Comparison of ENCODE assay signal across 12 cellular contexts in the genomic region with DNA sequence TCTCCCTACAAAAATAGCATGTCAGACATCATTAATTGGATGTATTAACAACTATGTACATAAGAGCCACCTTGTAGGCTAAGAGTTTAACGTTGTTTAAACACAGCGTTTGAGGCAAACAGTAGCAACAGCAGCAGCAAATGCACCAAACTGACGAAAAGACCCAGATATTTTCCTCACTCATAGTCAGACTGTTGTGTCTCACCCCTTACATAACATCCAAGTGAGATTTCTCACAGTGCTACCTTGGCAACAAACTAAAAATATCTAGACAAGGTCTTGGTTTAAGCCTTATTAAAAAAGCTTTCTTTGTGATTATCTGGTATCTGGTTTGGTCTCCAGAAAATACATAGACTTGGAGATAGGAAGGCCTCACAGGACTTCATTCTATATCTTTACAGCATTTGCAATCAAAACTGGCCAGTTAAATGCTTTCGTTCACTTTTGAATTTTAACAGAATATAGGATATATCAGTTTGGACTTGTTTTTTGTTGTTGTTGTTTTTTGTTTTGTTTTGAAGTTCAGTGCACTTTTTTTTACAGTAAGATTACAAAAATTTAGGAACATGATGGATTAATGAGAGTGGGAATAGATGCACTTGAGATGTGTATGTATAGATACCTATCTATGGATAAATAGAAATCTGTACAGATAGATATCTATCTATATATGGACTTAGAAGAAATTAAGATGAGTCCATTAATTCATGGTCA. TPM values are rescaled to one million over a fixed set of nuclear protein-coding genes. Genes with fewer than 3 reads are reported as not detected.
DNase-seq lines count a peak whose midpoint lies in the region; ATAC-seq and TF ChIP-seq lines count a peak whose summit lies in the region.
"Had no signal": no experiment of that assay in that cellular context is flagged by ENCODE, and none has a peak within 500 bp of the region (broad histone marks: within the 10 kb centered on the region; RNA-seq: fewer than 3 reads in every experiment).

No MANE protein-coding gene starts in this region.

- H3K23ac ChIP-seq in mesenchymal stem cell (ENCODE audit: low read length in 2 of 2) = no peak overlapping the region

- H3K4me1 ChIP-seq in PC-3 (ENCODE audit: insufficient read depth, low read length) (peaks cover 48% of the 10 kb centered on the region), mesenchymal stem cell (ENCODE audit: control insufficient read depth, insufficient read depth, low read depth, low read length) (peaks cover 5% of the 10 kb centered on the region), suprapubic skin (peaks cover 59% of the 10 kb centered on the region)

- BruUV-seq in PC-3 (replicated peaks; lab: Mats Ljungman, UMichigan) = no TSS peak

- peak overlapping the region; percentile 90 for H3K9ac ChIP-seq in PC-3 (ENCODE audit: low read length)
- peak overlapping the region; percentile 85 for H3K9ac ChIP-seq in mesenchymal stem cell (ENCODE audit: low read length)

- H3K27ac Mint-ChIP-seq in brain = peak overlapping the region in 3 of 5 experiments; percentile 57 to 95 (median 86)

- H3K4me3 ChIP-seq in PC-3 (ENCODE audit: low read length) (peak overlapping the region; percentile 77), mesenchymal stem cell (ENCODE audit: insufficient read depth in 1 of 2, low read depth in 1 of 2, low read length in 2 of 2) (no peak overlapping the region), suprapubic skin (peak overlapping the region; percentile 75)

- peaks cover 29% of the 10 kb centered on the region for H3K36me3 ChIP-seq in PC-3 (ENCODE audit: low read depth, low read length)
- H3K36me3 ChIP-seq in mesenchymal stem cell (ENCODE audit: control insufficient read depth in 1 of 2, insufficient read depth in 2 of 2, low read depth in 1 of 2, low read length in 2 of 2) = no peaks in the 10 kb centered on the region
- H3K36me3 ChIP-seq in suprapubic skin = no peaks in the 10 kb centered on the region
- H3K36me3 ChIP-seq: uterus had no signal

- no peaks in the 10 kb centered on the region for H3F3A ChIP-seq in PC-3 (ENCODE audit: low read length, unreplicated experiment)

- H3K4ac ChIP-seq in mesenchymal stem cell (ENCODE audit: low read depth in 1 of 2, low read length in 2 of 2) = no peak overlapping the region

- H3K9me2 ChIP-seq in PC-3 (replicated peaks; ENCODE audit: low read length) = no peaks in the 10 kb centered on the region

- H4K8ac ChIP-seq in mesenchymal stem cell (ENCODE audit: low read length) = no peak overlapping the region

- intact Hi-C loops in PC-3 (cut with micrococcal nuclease) = loop anchor here (5.0 kb wide), 1 partner anchor 297 kb away; no protein-coding TSS in a partner anchor

- WGBS in mesenchymal stem cell = 76% methylated on average over 4 of the region's 4 CpGs
- 80% methylated on average over 4 of the region's 4 CpGs for whole genome bisulfite sequencing in suprapubic skin

- H2BK12ac ChIP-seq in mesenchymal stem cell (ENCODE audit: low read length in 2 of 2) = no peak overlapping the region

- no peak overlapping the region for H3K14ac ChIP-seq in mesenchymal stem cell (ENCODE audit: low read length in 2 of 2)

- H3K4me2 ChIP-seq in PC-3 (ENCODE audit: low read length) (peak overlapping the region; percentile 92), mesenchymal stem cell (ENCODE audit: low read length, poor library complexity, severe bottlenecking) (no peak overlapping the region)

- no peak for TF ChIP-seq EP300 in suprapubic skin (IDR thresholded peaks at IDR 0.05)

- peaks cover 63% of the 10 kb centered on the region for H3K4me1 Mint-ChIP-seq in brain

- H3K18ac ChIP-seq in mesenchymal stem cell (ENCODE audit: low read depth in 1 of 2, low read length in 2 of 2) = no peak overlapping the region

- peak; percentile 51 for DNase-seq in PC-3
- no peak for DNase-seq in mesenchymal stem cell
- no peak for DNase-seq in suprapubic skin (ENCODE audit: low spot score in 2 of 2)
- no peak for DNase-seq in RPMI8226
- DNase-seq: activated CD4-positive, alpha-beta T cell treated with anti-CD3 and anti-CD28 coated beads for 4 hours; Caco-2; effector memory CD4-positive, alpha-beta T cell; NCI-H510A; uterus had no signal

- H4K91ac ChIP-seq in mesenchymal stem cell (ENCODE audit: low read length) = no peak overlapping the region

- H3K27ac ChIP-seq in PC-3 (ENCODE audit: low read length) (peak overlapping the region; percentile 74), mesenchymal stem cell (ENCODE audit: low read length, poor library complexity, severe bottlenecking) (no peak overlapping the region), suprapubic skin (no peak overlapping the region)

- no peak overlapping the region for H2BK120ac ChIP-seq in mesenchymal stem cell (ENCODE audit: low read depth, low read length)

- H4K20me1 ChIP-seq in PC-3 (ENCODE audit: low read length) = no peaks in the 10 kb centered on the region

- POLR2A ChIA-PET in PC-3 (lab: Charles Lee; ENCODE audit: unreplicated experiment) = interaction anchor here (1.3 kb wide), 1 partner anchor 154 kb away, joined by 42 read pairs; no protein-coding TSS in a partner anchor

- H3K79me1 ChIP-seq in mesenchymal stem cell (replicated peaks; ENCODE audit: low read length, poor library complexity, severe bottlenecking) = peaks cover 3% of the 10 kb centered on the region

- H2AFZ ChIP-seq in PC-3 (ENCODE audit: low read length) (no peak overlapping the region), mesenchymal stem cell (ENCODE audit: low read depth, low read length) (no peak overlapping the region)

- H3K4me3 Mint-ChIP-seq in brain = peak overlapping the region; percentile 75 to 90 (median 80)

- CTCF ChIA-PET in PC-3 (lab: Charles Lee) = interaction anchor here (1.1 kb wide), 1 partner anchor 165 kb away, joined by 3 read pairs; no protein-coding TSS in a partner anchor

- peaks cover 92% of the 10 kb centered on the region for H3K27me3 Mint-ChIP-seq in brain

- ATAC-seq in PC-3 (no peak), HG02852 (IDR thresholded peaks at IDR 0.05; ENCODE audit: unreplicated experiment) (no peak), HG02840 (IDR thresholded peaks at IDR 0.05; ENCODE audit: low FRiP score, unreplicated experiment) (no peak)

- H2BK15ac ChIP-seq in mesenchymal stem cell (ENCODE audit: low read depth, poor library complexity, severe bottlenecking) = no peak overlapping the region

- peaks cover 61% of the 10 kb centered on the region for H3K79me2 ChIP-seq in PC-3 (ENCODE audit: low read length)

- no peak overlapping the region for H2BK5ac ChIP-seq in mesenchymal stem cell (ENCODE audit: low read depth, low read length, poor library complexity, severe bottlenecking)

- no peak overlapping the region for H2AK5ac ChIP-seq in mesenchymal stem cell (ENCODE audit: low read length, severe bottlenecking)

- H3K9me3 Mint-ChIP-seq in brain = peaks cover 0 to 3% (median 0%) of the 10 kb centered on the region in 5 experiments

- no peak for TF ChIP-seq CTCF in PC-3 (conservative IDR thresholded peaks at IDR 0.05; ENCODE audit: low read depth, low read length)
- TF ChIP-seq CTCF in brain (conservative IDR thresholded peaks at IDR 0.05) = no peak
- no peak for TF ChIP-seq CTCF in suprapubic skin (IDR thresholded peaks at IDR 0.05)

- no peak for TF ChIP-seq POLR2A in suprapubic skin (IDR thresholded peaks at IDR 0.05)

- H3K27me3 ChIP-seq in PC-3 (ENCODE audit: low read length) = no peaks in the 10 kb centered on the region
- no peaks in the 10 kb centered on the region for H3K27me3 ChIP-seq in mesenchymal stem cell (ENCODE audit: control insufficient read depth in 1 of 2, insufficient read depth in 1 of 2, low read length in 2 of 2)
- no peaks in the 10 kb centered on the region for H3K27me3 ChIP-seq in suprapubic skin
- H3K27me3 ChIP-seq: uterus had no signal

- H3K9me3 ChIP-seq in PC-3 (ENCODE audit: low read length) (no peaks in the 10 kb centered on the region), mesenchymal stem cell (ENCODE audit: control insufficient read depth, low read length) (no peaks in the 10 kb centered on the region), suprapubic skin (no peaks in the 10 kb centered on the region)
- H3K9me3 ChIP-seq: Caco-2, uterus had no signal

- peaks cover 5% of the 10 kb centered on the region for H3K36me3 Mint-ChIP-seq in brain

RNA-seq across cellular contexts. Expression of gene BHLHE41, which starts 4.1 kb away (rescaled TPM):
- total RNA-seq in PC-3 (2014; rRNA removed) = 77.6 and 81.0 TPM in 2 replicates
- 24.7 TPM for polyA plus RNA-seq in brain (ENCODE audit: insufficient read depth, low read depth, low replicate concordance)
- polyA plus RNA-seq in mesenchymal stem cell (2013, experiment 1 of 2) = 10.1 TPM
- polyA plus RNA-seq in mesenchymal stem cell (2013, experiment 2 of 2) = 9.7 TPM
- total RNA-seq in suprapubic skin = 1 to 10 TPM; 2.5 to 7.2 (median 5.6) TPM

Comparison
In these comparisons a context has a peak if more than half of its experiments do, and no peak if none do; other contexts are left out.
1. H3K4me3 ChIP-seq: peak in PC-3 (single experiment) and suprapubic skin (single experiment); none in mesenchymal stem cell (0 of 2).